ENCODE assay signal across 8 cellular contexts in the genomic region with DNA sequence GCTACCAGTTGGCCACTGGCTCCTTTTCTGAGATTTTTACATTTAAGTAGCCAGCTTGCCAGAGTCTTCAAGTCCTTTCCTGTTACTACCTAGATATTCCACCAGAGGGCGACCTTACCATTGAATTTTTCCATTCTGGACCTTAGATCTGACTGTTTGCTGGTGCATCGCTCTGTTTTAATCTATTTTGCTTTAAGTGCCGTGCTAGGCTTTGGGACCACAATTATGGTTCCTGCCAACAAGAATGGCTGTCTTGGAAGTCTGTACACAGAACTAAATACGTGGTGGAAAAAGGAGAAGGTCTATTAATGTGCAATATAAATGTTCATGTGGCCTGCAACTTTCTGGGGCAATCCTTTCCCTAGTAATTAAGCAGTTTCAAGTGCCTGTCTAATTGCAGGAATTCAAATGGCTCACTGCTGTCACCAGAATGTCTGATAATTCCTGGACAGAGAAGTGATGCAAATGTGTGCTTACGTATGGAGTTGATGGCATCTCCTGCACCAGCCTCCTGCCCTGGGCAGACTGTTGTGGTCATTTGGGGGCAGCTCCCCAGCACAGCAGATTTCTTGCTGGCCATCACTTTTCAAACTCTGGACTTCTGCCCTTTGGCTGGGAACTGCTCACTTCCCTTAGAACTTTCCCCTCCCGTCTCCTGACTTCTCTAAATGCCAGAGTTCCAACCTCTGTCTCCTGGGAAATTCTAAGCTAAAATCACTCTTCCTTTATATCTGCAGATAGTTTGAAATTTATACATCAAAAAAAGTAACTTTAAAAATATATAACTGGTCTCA. TPM values are rescaled to one million over a fixed set of nuclear protein-coding genes. Genes with fewer than 3 reads are reported as not detected.
DNase-seq lines count a peak whose midpoint lies in the region; ATAC-seq and TF ChIP-seq lines count a peak whose summit lies in the region.

No MANE protein-coding gene starts in this region.

- peaks cover 24% of the 10 kb centered on the region for H3K27me3 ChIP-seq in A673 (replicated peaks; ENCODE audit: insufficient read depth, low read depth, low read length, poor library complexity)

- TF ChIP-seq CTCF in A673 (conservative IDR thresholded peaks at IDR 0.05; ENCODE audit: low read depth, low read length) (peak; percentile 76), GM10266 (IDR thresholded peaks at IDR 0.05; ENCODE audit: control insufficient read depth, insufficient read depth, low read depth, missing control alignments) (peak; percentile 52)

- POLR2A ChIA-PET in A673 (lab: Charles Lee; ENCODE audit: low non-redundant PET): no interaction called here

- no peaks in the 10 kb centered on the region for H3K9me3 ChIP-seq in A673 (ENCODE audit: low read depth, low read length, poor library complexity, severe bottlenecking)

- H3K27ac ChIP-seq in A673 (ENCODE audit: low read depth, low read length, poor library complexity, severe bottlenecking): no peak overlapping the region

- no peak for ATAC-seq in HG03342 (IDR thresholded peaks at IDR 0.05; ENCODE audit: unreplicated experiment)

- H3K4me1 ChIP-seq in A673 (ENCODE audit: insufficient read depth, low read length, poor library complexity, severe bottlenecking): no peaks in the 10 kb centered on the region

- no TSS peak for BruUV-seq in A673 (replicated peaks; lab: Mats Ljungman, UMichigan)

- H3K36me3 ChIP-seq in A673 (ENCODE audit: insufficient read depth, low read length, poor library complexity, severe bottlenecking): no peaks in the 10 kb centered on the region

- CTCF ChIA-PET in A673 (lab: Charles Lee): interaction anchor here (0.6 to 1.6 kb wide), 3 partner anchors 132 to 233 kb away, joined by 3 to 8 read pairs (median 4); no protein-coding TSS in a partner anchor

- DNase-seq in A673 (ENCODE audit: low spot score): peak; percentile 88
- peak; percentile 68 for DNase-seq in GM10266 (ENCODE audit: extremely low spot score)
- peak; percentile 69 for DNase-seq in NCI-H146 treated with DMSO at 0.1 percent for 48 hours (lab: John Stamatoyannopoulos, UW; ENCODE audit: unreplicated experiment)
- DNase-seq in SKM-1 treated with dmso at 0.1 percent for 144 hours (lab: John Stamatoyannopoulos, UW; ENCODE audit: unreplicated experiment): peak; percentile 79
- peak; percentile 79 for DNase-seq in cerebellum (ENCODE audit: low spot score)
- DNase-seq in kidney glomerular epithelial cell (lab: John Stamatoyannopoulos, UW): peak; percentile 75
- peak; percentile 47 for DNase-seq in stimulated activated CD8-positive, alpha-beta memory T cell treated with anti-CD3 and anti-CD28 coated beads, Interleukin-4, amount 100 ng/mL, for 48 hours

- intact Hi-C loops in A673 (cut with micrococcal nuclease; ENCODE audit: unreplicated experiment): loop anchor here (1.0 to 10.0 kb wide), 2 partner anchors 130 to 233 kb away; no protein-coding TSS in a partner anchor

- H3K4me3 ChIP-seq in A673 (ENCODE audit: low read depth, low read length, poor library complexity, severe bottlenecking): no peak overlapping the region

RNA-seq across cellular contexts. Expression of a gene that starts 5.6 kb away (rescaled TPM):
- total RNA-seq in A673 (2021) (0.46 and 0.58 TPM in 2 replicates), cerebellum (1.1 TPM)

RNA-seq across cellular contexts. Expression of a gene that starts 46.6 kb away (rescaled TPM):
- total RNA-seq in A673 (2021): 276 and 335 TPM in 2 replicates
- 77.4 TPM for total RNA-seq in cerebellum

RNA-seq across cellular contexts. Expression of a gene that starts 58.4 kb away (rescaled TPM):
- total RNA-seq in A673 (2021) (0.35 and 0.43 TPM in 2 replicates), cerebellum (1.9 TPM)
